Comparison of ENCODE assay signal across 21 cellular contexts in the genomic region with DNA sequence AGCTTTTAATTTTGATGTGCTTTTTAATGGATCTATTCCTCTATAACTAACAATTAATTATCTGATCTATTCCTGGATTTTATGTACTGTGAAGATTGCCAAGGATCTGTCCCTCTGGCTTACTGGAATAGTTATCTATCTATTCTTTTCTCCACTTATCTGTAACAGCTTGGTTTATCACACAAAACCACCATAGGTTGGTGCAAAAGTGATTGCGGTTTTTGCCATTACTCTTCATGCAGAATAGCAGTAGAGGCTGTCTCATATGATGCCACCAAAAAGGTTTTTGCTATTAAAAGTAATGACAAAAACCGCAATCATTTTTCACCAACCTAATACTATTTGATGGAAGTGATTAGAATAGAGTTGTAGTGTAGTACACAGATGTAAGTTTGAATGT.
DNase-seq lines count a peak whose midpoint lies in the region; ATAC-seq, FAIRE-seq and TF ChIP-seq lines count a peak whose summit lies in the region.
"Had no signal": no experiment of that assay in that cellular context is flagged by ENCODE, and none has a peak within 500 bp of the region (broad histone marks: within the 10 kb centered on the region; RNA-seq: fewer than 3 reads in every experiment).

No MANE protein-coding gene starts in this region.

- peak overlapping the region; percentile 85 for H3K4me2 ChIP-seq in A549
- H3K4me2 ChIP-seq: BLaER1 had no signal

- no peaks in the 10 kb centered on the region for H3K27me3 ChIP-seq in left ventricle myocardium inferior (ENCODE audit: low read depth)
- no peaks in the 10 kb centered on the region for H3K27me3 ChIP-seq in right cardiac atrium (ENCODE audit: control insufficient read depth, insufficient read depth)
- H3K27me3 ChIP-seq: BE2C, BLaER1 had no signal

- no peaks in the 10 kb centered on the region for H3K36me3 ChIP-seq in left ventricle myocardium inferior
- H3K36me3 ChIP-seq: BE2C, BLaER1 had no signal

- no peak for ATAC-seq in right cardiac atrium
- ATAC-seq in A549: no peak
- ATAC-seq: CD8-positive, alpha-beta T cell had no signal

- no peak for DNase-seq in left ventricle myocardium inferior
- no peak for DNase-seq in right cardiac atrium
- no peak for DNase-seq in A549 (ENCODE audit: low read depth in 1 of 2, low spot score in 1 of 2)
- peak; percentile 46 for DNase-seq in NCI-H226
- no peak for DNase-seq in RKO (ENCODE audit: low spot score)
- DNase-seq in GM13976 (ENCODE audit: low spot score): no peak
- DNase-seq: ACHN; BE2C; C1 segment of cervical spinal cord; Caco-2; Calu3; CD4-positive, alpha-beta T cell; CD8-positive, alpha-beta T cell; DMS79 treated with DMSO at 0.1 percent for 48 hours; GF-D8 had no signal

- no peak overlapping the region for H3K4me3 ChIP-seq in left ventricle myocardium inferior
- no peak overlapping the region for H3K4me3 ChIP-seq in right cardiac atrium (ENCODE audit: low read length)
- no peak overlapping the region for H3K4me3 ChIP-seq in A549
- H3K4me3 ChIP-seq: BLaER1 had no signal

- FAIRE-seq in A549 (lab: Jason Lieb, UNC): peak; percentile 84
- FAIRE-seq: D721Med, G401.6, GM12891, GM18507 had no signal

- H3K27ac ChIP-seq in left ventricle myocardium inferior (replicated peaks) (peak overlapping the region; percentile 5), right cardiac atrium (ENCODE audit: low read length) (no peak overlapping the region), A549 (peak overlapping the region; percentile 94 to 95)
- H3K27ac ChIP-seq: 22Rv1, BLaER1 had no signal

- CTCF ChIA-PET in A549 (lab: Yijun Ruan, JAX): interaction anchor here (0.9 kb wide), 1 partner anchor 140 kb away, joined by 3 read pairs; no protein-coding TSS in a partner anchor

- no peaks in the 10 kb centered on the region for H3K9me3 ChIP-seq in left ventricle myocardium inferior (replicated peaks)
- H3K9me3 ChIP-seq in right cardiac atrium (ENCODE audit: control insufficient read depth, low read length): no peaks in the 10 kb centered on the region
- H3K9me3 ChIP-seq in A549: no peaks in the 10 kb centered on the region
- H3K9me3 ChIP-seq: BE2C, BLaER1 had no signal

- 87% methylated on average over 2 of the region's 2 CpGs for WGBS in right cardiac atrium
- 73% methylated on average over 2 of the region's 2 CpGs for WGBS in A549 (ENCODE audit: missing lambda C conversion rate)

- in situ Hi-C loops in GM13976 (cut with MboI; ENCODE audit: low sequenced_read_pairs, unreplicated experiment): no loop called here

- TF ChIP-seq CTCF in left ventricle myocardium inferior (IDR thresholded peaks at IDR 0.05; ENCODE audit: borderline replicate concordance) (no peak), A549 (IDR thresholded peaks at IDR 0.05) (no peak), GM13976 (IDR thresholded peaks at IDR 0.05; ENCODE audit: borderline replicate concordance, control extremely low read depth, extremely low read depth, insufficient read depth, missing control alignments) (no peak)

- intact Hi-C loops in left ventricle myocardium inferior (cut with micrococcal nuclease): no loop called here
- intact Hi-C loops in right cardiac atrium (cut with DNase I): no loop called here

- no peak for TF ChIP-seq RAD21 in A549 (conservative IDR thresholded peaks at IDR 0.05 in 1 of 2, IDR thresholded peaks at IDR 0.05 in 1 of 2)

- TF ChIP-seq EP300 in A549 (IDR thresholded peaks at IDR 0.05): no peak

- H3K4me1 ChIP-seq in left ventricle myocardium inferior (peaks cover 86% of the 10 kb centered on the region), right cardiac atrium (ENCODE audit: control insufficient read depth, insufficient read depth, low read length) (peaks cover 2% of the 10 kb centered on the region), A549 (peaks cover 75% of the 10 kb centered on the region)
- H3K4me1 ChIP-seq: BE2C, BLaER1, Caco-2 had no signal

- POLR2A ChIA-PET in A549 (lab: Yijun Ruan, JAX): no interaction called here

- no peak for TF ChIP-seq POLR2A in A549 (IDR thresholded peaks at IDR 0.05; ENCODE audit: low read length)

TF ChIP-seq in A549, 52 proteins besides CTCF, POLR2A, EP300 and RAD21:
- TF ChIP-seq HDAC2 (IDR thresholded peaks at IDR 0.05) (no peak), ZFP36 (IDR thresholded peaks at IDR 0.05; ENCODE audit: borderline replicate concordance, partially characterized antibody) (no peak), ZSCAN20 (CRISPR knock-in tag; IDR thresholded peaks at IDR 0.05) (no peak), HOXB5 (CRISPR knock-in tag; IDR thresholded peaks at IDR 0.05) (no peak)
TF ChIP-seq in A549: peak in this region for 0.
